1 cellular context compared by ENCODE assay signal in the genomic region with DNA sequence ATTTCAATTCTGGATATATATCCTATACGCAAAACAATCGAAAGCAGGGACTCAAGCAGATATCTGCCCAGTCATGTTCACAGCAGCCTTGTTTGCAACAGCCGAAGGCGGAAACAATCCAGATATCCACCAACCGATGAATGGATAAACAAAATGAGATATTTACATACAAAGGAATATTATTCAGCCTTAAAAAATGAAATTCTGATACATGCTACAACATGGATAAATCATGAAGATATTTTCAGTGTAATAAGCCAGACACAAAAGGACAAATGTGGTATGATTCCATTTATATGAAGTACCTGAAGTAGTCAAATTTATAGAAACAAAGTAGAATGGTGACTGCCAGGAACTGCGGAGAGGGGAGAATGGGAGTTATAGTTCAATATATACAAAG.
TF ChIP-seq lines count a peak whose summit lies in the region.

No MANE protein-coding gene starts in this region.

TF ChIP-seq in HepG2, 621 proteins besides CTCF, POLR2A, EP300 and RAD21:
- TF ChIP-seq ZBTB43 (CRISPR knock-in tag; conservative IDR thresholded peaks at IDR 0.05) (no peak), RFXAP (CRISPR knock-in tag; IDR thresholded peaks at IDR 0.05; ENCODE audit: borderline replicate concordance) (no peak), ZBTB1 (CRISPR knock-in tag; IDR thresholded peaks at IDR 0.05; ENCODE audit: borderline replicate concordance) (no peak), SOX13 (IDR thresholded peaks at IDR 0.05) (no peak), SOX13 (CRISPR knock-in tag; conservative IDR thresholded peaks at IDR 0.05 in 1 of 2, IDR thresholded peaks at IDR 0.05 in 1 of 2) (no peak), ZNF788 (CRISPR knock-in tag; IDR thresholded peaks at IDR 0.05; ENCODE audit: borderline replicate concordance) (no peak), ZNF18 (CRISPR knock-in tag; IDR thresholded peaks at IDR 0.05; ENCODE audit: insufficient replicate concordance) (no peak), ZNF512 (CRISPR knock-in tag; IDR thresholded peaks at IDR 0.05) (no peak)
- TF ChIP-seq, protein P1, sequence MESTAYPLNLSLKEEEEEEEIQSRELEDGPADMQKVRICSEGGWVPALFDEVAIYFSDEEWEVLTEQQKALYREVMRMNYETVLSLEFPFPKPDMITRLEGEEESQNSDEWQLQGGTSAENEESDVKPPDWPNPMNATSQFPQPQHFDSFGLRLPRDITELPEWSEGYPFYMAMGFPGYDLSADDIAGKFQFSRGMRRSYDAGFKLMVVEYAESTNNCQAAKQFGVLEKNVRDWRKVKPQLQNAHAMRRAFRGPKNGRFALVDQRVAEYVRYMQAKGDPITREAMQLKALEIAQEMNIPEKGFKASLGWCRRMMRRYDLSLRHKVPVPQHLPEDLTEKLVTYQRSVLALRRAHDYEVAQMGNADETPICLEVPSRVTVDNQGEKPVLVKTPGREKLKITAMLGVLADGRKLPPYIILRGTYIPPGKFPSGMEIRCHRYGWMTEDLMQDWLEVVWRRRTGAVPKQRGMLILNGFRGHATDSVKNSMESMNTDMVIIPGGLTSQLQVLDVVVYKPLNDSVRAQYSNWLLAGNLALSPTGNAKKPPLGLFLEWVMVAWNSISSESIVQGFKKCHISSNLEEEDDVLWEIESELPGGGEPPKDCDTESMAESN (CRISPR knock-in tag; conservative IDR thresholded peaks at IDR 0.05), result no peak
- TF ChIP-seq, protein P2, sequence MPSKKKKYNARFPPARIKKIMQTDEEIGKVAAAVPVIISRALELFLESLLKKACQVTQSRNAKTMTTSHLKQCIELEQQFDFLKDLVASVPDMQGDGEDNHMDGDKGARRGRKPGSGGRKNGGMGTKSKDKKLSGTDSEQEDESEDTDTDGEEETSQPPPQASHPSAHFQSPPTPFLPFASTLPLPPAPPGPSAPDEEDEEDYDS (CRISPR knock-in tag; IDR thresholded peaks at IDR 0.05), result no peak
